ENCODE assay signal across 20 cellular contexts in genomic region chr1:51469518-51469917, GRCh38.
"Had no signal": no experiment of that assay in that cellular context is flagged by ENCODE, and none has a peak within 500 bp of the region (broad histone marks: within the 10 kb centered on the region; RNA-seq: fewer than 3 reads in every experiment).

No MANE protein-coding gene starts in this region.

- H3K27me3 Mint-ChIP-seq: brain; naive thymus-derived CD8-positive, alpha-beta T cell; progenitor cell of endocrine pancreas had no signal

- H3K27ac ChIP-seq: esophagus muscularis mucosa, gastrocnemius medialis, lower lobe of right lung, upper lobe of left lung had no signal

- H3K9ac ChIP-seq: SK-N-SH had no signal

- H3K4me3 Mint-ChIP-seq: activated T-cell treated with anti-CD3 and anti-CD28 coated beads, Interleukin-2, amount 50 U/mL, for 4 hours; brain; naive thymus-derived CD8-positive, alpha-beta T cell had no signal

- DNase-seq: activated CD4-positive, CD25-positive, alpha-beta regulatory T cell treated with anti-CD3 and anti-CD28 coated beads, Interleukin-2, amount 50 U/mL, for 72 hours; activated CD8-positive, alpha-beta memory T cell treated with anti-CD3 and anti-CD28 coated beads, Interleukin-2, amount 50 U/mL, for 48 hours; activated naive CD4-positive, alpha-beta T cell; activated T-cell treated with anti-CD3 and anti-CD28 coated beads, Interleukin-2, amount 50 U/mL, for 4 hours; anterior cingulate cortex; central memory CD4-positive, alpha-beta T cell; effector memory CD4-positive, alpha-beta T cell; gastrocnemius medialis; head of caudate nucleus; lower lobe of right lung; naive thymus-derived CD8-positive, alpha-beta T cell; retina; SK-N-SH; stimulated activated CD4-positive, alpha-beta T cell treated with anti-CD3 and anti-CD28 coated beads, Interleukin-4, amount 100 ng/mL, for 1 hour; stimulated activated naive CD8-positive, alpha-beta T cell treated with anti-CD3 and anti-CD28 coated beads, Interleukin-15, Interleukin-2, amounts not matched to agents 100 U/mL and 50 U/mL, for 24 hours; upper lobe of left lung had no signal

- H3K9me3 ChIP-seq: esophagus muscularis mucosa, gastrocnemius medialis, lower lobe of right lung, SK-N-SH, upper lobe of left lung had no signal

- H3K4me3 ChIP-seq: esophagus muscularis mucosa, gastrocnemius medialis, lower lobe of right lung, upper lobe of left lung had no signal

- H3K27ac Mint-ChIP-seq: activated T-helper 2 cell treated with anti-CD3 and anti-CD28 coated beads, Interferon-gamma antibody, Interleukin-2, Interleukin-4, amounts not matched to agents 10 μg/mL and 5 μg/mL and 100 μg/mL, durations not matched to agents 14 hours and 24 hours and 36 hours; progenitor cell of endocrine pancreas had no signal

- H3K27me3 ChIP-seq: esophagus muscularis mucosa, gastrocnemius medialis, upper lobe of left lung had no signal

- ATAC-seq: activated T-cell treated with anti-CD3 and anti-CD28 coated beads, Interleukin-2, amount 50 U/mL, for 4 hours; gastrocnemius medialis; lower lobe of right lung; naive thymus-derived CD8-positive, alpha-beta T cell; stimulated activated naive CD8-positive, alpha-beta T cell treated with anti-CD3 and anti-CD28 coated beads, Interleukin-15, Interleukin-2, amounts not matched to agents 100 U/mL and 50 U/mL, for 24 hours had no signal

- H3K9me3 Mint-ChIP-seq: activated T-cell treated with anti-CD3 and anti-CD28 coated beads, Interleukin-2, amount 50 U/mL, for 4 hours; activated T-helper 2 cell treated with anti-CD3 and anti-CD28 coated beads, Interferon-gamma antibody, Interleukin-2, Interleukin-4, amounts not matched to agents 10 μg/mL and 5 μg/mL and 100 μg/mL, durations not matched to agents 14 hours and 24 hours and 36 hours; brain; naive thymus-derived CD8-positive, alpha-beta T cell had no signal
